In the genomic region with DNA sequence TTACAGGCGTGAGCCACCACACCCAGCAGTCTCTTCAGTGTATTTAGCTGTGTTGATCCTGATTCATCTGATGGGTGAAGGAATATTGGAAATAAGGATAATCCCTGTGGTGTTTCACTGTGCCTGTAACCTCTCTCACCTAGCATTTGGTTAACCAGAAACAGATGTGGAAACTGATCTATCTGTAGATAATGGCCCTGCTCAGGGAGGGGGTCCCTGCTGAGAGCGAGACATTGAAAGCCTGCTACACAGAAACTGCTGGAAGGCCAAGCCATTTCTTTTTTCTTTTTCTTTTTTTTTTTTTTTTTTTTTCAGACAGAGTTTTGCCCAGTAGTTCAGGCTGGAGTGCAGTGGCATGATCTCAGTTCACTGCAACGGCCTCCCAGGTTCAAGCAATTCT, we compare ENCODE assay signal across 30 cellular contexts. TPM values are rescaled to one million over a fixed set of nuclear protein-coding genes. Genes with fewer than 3 reads are reported as not detected.
DNase-seq lines count a peak whose midpoint lies in the region; ATAC-seq and TF ChIP-seq lines count a peak whose summit lies in the region.
"Had no signal": no experiment of that assay in that cellular context is flagged by ENCODE, and none has a peak within 500 bp of the region (broad histone marks: within the 10 kb centered on the region; RNA-seq: fewer than 3 reads in every experiment).

No MANE protein-coding gene starts in this region.

- H3K27me3 Mint-ChIP-seq in progenitor cell of endocrine pancreas, result no peaks in the 10 kb centered on the region
- H3K27me3 Mint-ChIP-seq: CD4-positive, alpha-beta memory T cell had no signal

- peaks cover 8% of the 10 kb centered on the region for H3K4me1 Mint-ChIP-seq in progenitor cell of endocrine pancreas (ENCODE audit: low read depth)

- H3K27ac Mint-ChIP-seq in progenitor cell of endocrine pancreas, result peak overlapping the region; percentile 76

- in situ Hi-C loops in astrocyte of the spinal cord (cut with HindIII; ENCODE audit: low sequenced_read_pairs), result loop anchor here (25.0 kb wide), 1 partner anchor 181 kb away; a partner anchor contains a TSS

- ATAC-seq in SK-N-SH treated with all-trans-retinoic acid at 6 μM for 48 hours (no peak), HG03460 (IDR thresholded peaks at IDR 0.05; ENCODE audit: unreplicated experiment) (no peak), GM21423 (IDR thresholded peaks at IDR 0.05; ENCODE audit: unreplicated experiment) (no peak), HG03097 (IDR thresholded peaks at IDR 0.05; ENCODE audit: low FRiP score, unreplicated experiment) (no peak)
- ATAC-seq: A549, Panc1 had no signal

- no peak overlapping the region for H3K4me3 Mint-ChIP-seq in progenitor cell of endocrine pancreas (ENCODE audit: low read depth)
- H3K4me3 Mint-ChIP-seq: CD4-positive, alpha-beta memory T cell had no signal

- peaks cover 26% of the 10 kb centered on the region for H3K36me3 Mint-ChIP-seq in progenitor cell of endocrine pancreas (ENCODE audit: insufficient read depth)

- DNase-seq in Jurkat, Clone E6-1 (ENCODE audit: low read depth, low spot score), result peak; percentile 23
- peak; percentile 55 for DNase-seq in astrocyte of the spinal cord (ENCODE audit: low read depth, low spot score)
- no peak for DNase-seq in progenitor cell of endocrine pancreas (ENCODE audit: low spot score, unreplicated experiment)
- DNase-seq in NCI-H1092 (lab: John Stamatoyannopoulos, UW), result no peak
- DNase-seq: C1 segment of cervical spinal cord; CD4-positive, alpha-beta memory T cell; COR-L47; DMS53; HCEC 1CT; Kasumi-1; NCI-H1105; NCI-H1436 treated with DMSO at 0.1 percent for 48 hours; NCI-H187 treated with DMSO at 0.1 percent for 48 hours; NCI-H2107; NCI-H2227 treated with DMSO at 0.1 percent for 48 hours; NCI-H526 treated with DMSO at 0.1 percent for 48 hours; SHP77 treated with DMSO at 0.1 percent for 48 hours had no signal

- H3K9me3 Mint-ChIP-seq in progenitor cell of endocrine pancreas (ENCODE audit: low read depth), result no peaks in the 10 kb centered on the region
- H3K9me3 Mint-ChIP-seq: CD4-positive, alpha-beta memory T cell had no signal

- no peak overlapping the region for H3K4me3 ChIP-seq in Jurkat, Clone E6-1 (ENCODE audit: low read length)
- H3K4me3 ChIP-seq in astrocyte of the spinal cord (ENCODE audit: low read depth, low read length), result no peak overlapping the region
- H3K4me3 ChIP-seq: A549, SK-N-MC had no signal

- TF ChIP-seq CTCF in astrocyte of the spinal cord (IDR thresholded peaks at IDR 0.05; ENCODE audit: low read depth, low read length), result no peak
- no peak for TF ChIP-seq CTCF in progenitor cell of endocrine pancreas (IDR thresholded peaks at IDR 0.05; ENCODE audit: unreplicated experiment)

TF ChIP-seq in SK-N-SH treated with all-trans-retinoic acid at 6 μM for 48 hours, 23 proteins besides CTCF, POLR2A, EP300 and RAD21:
- no peak for TF ChIP-seq RARB (CRISPR knock-in tag; IDR thresholded peaks at IDR 0.05)
- peak; percentile 23; the same call in 1 of the 2 replicates for TF ChIP-seq TCF4 (CRISPR knock-in tag; IDR thresholded peaks at IDR 0.05; ENCODE audit: borderline replicate concordance)

RNA-seq across cellular contexts. Expression of a gene that starts 28.4 kb away (rescaled TPM):
- polyA plus RNA-seq in Jurkat, Clone E6-1 (2012; ENCODE audit: insufficient read depth, insufficient read length), result not detected
- total RNA-seq in progenitor cell of endocrine pancreas, result not detected in 2 replicates
- total RNA-seq: CD4-positive, alpha-beta memory T cell; Daoy; G401; H1; HT-29; M059J; NCI-H460 had no signal
- polyA plus RNA-seq: A549; CD4-positive, alpha-beta memory T cell; H1 had no signal

RNA-seq across cellular contexts. Expression of a gene that starts 33.2 kb away (rescaled TPM):
- polyA plus RNA-seq in Jurkat, Clone E6-1 (2012; ENCODE audit: insufficient read depth, insufficient read length), result 37.0 TPM
- 113 TPM in 2 replicates for total RNA-seq in progenitor cell of endocrine pancreas

Comparison
In these comparisons a context has a peak if more than half of its experiments do, and no peak if none do; other contexts are left out.
1. DNase-seq: peak in Jurkat, Clone E6-1 (single experiment) and astrocyte of the spinal cord (single experiment); none in progenitor cell of endocrine pancreas (single experiment) and NCI-H1092 (single experiment).